27 cellular contexts compared by ENCODE assay signal in the genomic region with DNA sequence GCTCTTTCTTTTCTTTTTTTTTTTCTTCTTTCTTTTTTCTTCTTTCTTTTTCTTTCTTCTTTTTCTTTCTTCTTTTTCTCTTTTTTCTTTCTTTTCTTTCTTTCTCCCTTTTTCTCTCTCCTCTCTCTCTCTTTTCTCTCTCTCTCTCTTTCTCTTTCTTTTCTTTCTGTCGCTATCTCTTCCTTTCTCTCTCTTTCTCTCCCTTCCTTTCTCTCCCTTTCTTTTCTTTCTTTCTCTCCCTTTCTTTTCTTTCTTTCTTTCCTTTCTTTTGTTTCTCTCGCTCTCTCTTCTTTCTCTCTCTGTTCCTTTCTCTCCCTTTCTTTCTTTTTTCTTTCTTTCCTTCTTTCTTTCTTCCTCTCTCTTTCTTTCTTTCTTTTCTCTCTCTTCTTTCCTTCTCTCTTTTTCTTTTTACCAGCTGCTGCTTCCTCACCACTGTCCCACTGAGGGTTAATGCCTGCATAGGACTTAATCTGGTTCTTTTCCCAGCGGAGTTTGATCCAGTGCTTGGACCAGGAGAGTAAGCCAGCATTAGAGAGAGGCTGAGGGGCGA.
DNase-seq lines count a peak whose midpoint lies in the region; ATAC-seq, FAIRE-seq and TF ChIP-seq lines count a peak whose summit lies in the region.
"Had no signal": no experiment of that assay in that cellular context is flagged by ENCODE, and none has a peak within 500 bp of the region (broad histone marks: within the 10 kb centered on the region; RNA-seq: fewer than 3 reads in every experiment).

No MANE protein-coding gene starts in this region.

- FAIRE-seq in HepG2 (lab: Jason Lieb, UNC) = no peak
- FAIRE-seq: A549, GM12878, GM19239, H54 had no signal

- WGBS in HepG2 (ENCODE audit: low lambda C conversion rate) = 5% methylated on average over 4 of the region's 4 CpGs
- 66% methylated on average over 4 of the region's 4 CpGs for WGBS in right lobe of liver (ENCODE audit: insufficient coverage, low coverage, low lambda C conversion rate, missing lambda C conversion rate)

- ATAC-seq in HepG2 = no peak
- no peak for ATAC-seq in right lobe of liver
- ATAC-seq in WTC11 = no peak
- no peak for ATAC-seq in GM18868 (IDR thresholded peaks at IDR 0.05; ENCODE audit: unreplicated experiment)
- ATAC-seq: A549; CD8-positive, alpha-beta T cell; GM12878; GM23338 had no signal

- no peak overlapping the region for H2AFZ ChIP-seq in HepG2 (ENCODE audit: low read length)
- H2AFZ ChIP-seq: GM23338 had no signal

- in situ Hi-C loops in HepG2 (cut with HindIII; ENCODE audit: extremely low pct_ligation_motif_present, low pct_unique_long_range_greater_than_20kb) = no loop called here

- peak; percentile 54 for DNase-seq in NCI-H82 (lab: John Stamatoyannopoulos, UW)
- no peak for DNase-seq in NCI-H82 treated with DMSO at 0.1 percent for 48 hours (lab: John Stamatoyannopoulos, UW; ENCODE audit: unreplicated experiment)
- DNase-seq in HepG2 (ENCODE audit: low spot score) = no peak
- DNase-seq in right lobe of liver = no peak
- no peak for DNase-seq in WTC11 (ENCODE audit: low spot score)
- no peak for DNase-seq in NOMO-1 treated with DMSO at 0.1 percent for 48 hours (lab: John Stamatoyannopoulos, UW; ENCODE audit: unreplicated experiment)
- DNase-seq: AML-193; Calu3; CD8-positive, alpha-beta T cell; DMS 273 treated with DMSO at 0.1 percent for 48 hours; DMS53; DND-41; EL; HCEC 1CT; HFFc6; IMR-90; KBM-7 had no signal

- peaks cover 11% of the 10 kb centered on the region for H3K27me3 Mint-ChIP-seq in WTC11 (ENCODE audit: low read depth)

- no peaks in the 10 kb centered on the region for H3K36me3 ChIP-seq in HepG2 (replicated peaks in 1 of 2; ENCODE audit: control insufficient read depth in 1 of 2, insufficient read depth in 2 of 2, low read length in 2 of 2)
- no peaks in the 10 kb centered on the region for H3K36me3 ChIP-seq in right lobe of liver

- TF ChIP-seq EP300 in HepG2 (IDR thresholded peaks at IDR 0.05; ENCODE audit: low read depth in 2 of 2, low read length in 2 of 2) (no peak), HepG2 (CRISPR knock-in tag; IDR thresholded peaks at IDR 0.05; ENCODE audit: borderline replicate concordance) (no peak)

- TF ChIP-seq CTCF in HepG2 (CRISPR knock-in tag; IDR thresholded peaks at IDR 0.05) (no peak), right lobe of liver (IDR thresholded peaks at IDR 0.05) (no peak), WTC11 (IDR thresholded peaks at IDR 0.05) (no peak)

- intact Hi-C loops in HepG2 (cut with micrococcal nuclease; ENCODE audit: unreplicated experiment) (no loop called here), right lobe of liver (cut with DNase I) (no loop called here)

- BruUV-seq in HepG2 (replicated peaks; lab: Mats Ljungman, UMichigan) = no TSS peak

- no peak overlapping the region for H3K4me2 ChIP-seq in HepG2 (ENCODE audit: low read depth, low read length)
- H3K4me2 ChIP-seq: A549, BLaER1, GM23338 had no signal

- no peak overlapping the region for H3K27ac Mint-ChIP-seq in WTC11
- H3K27ac Mint-ChIP-seq: CD14-positive monocyte; CD8-positive, alpha-beta T cell; GM23338; HFFc6 had no signal

- no peaks in the 10 kb centered on the region for H3K79me2 ChIP-seq in HepG2 (ENCODE audit: insufficient read depth, low read length)

- H3K4me1 ChIP-seq in HepG2 (ENCODE audit: insufficient read depth, low read length) (no peaks in the 10 kb centered on the region), right lobe of liver (no peaks in the 10 kb centered on the region)
- H3K4me1 ChIP-seq: A549 had no signal

- no peaks in the 10 kb centered on the region for H4K20me1 ChIP-seq in HepG2 (ENCODE audit: insufficient read depth, low read length)
- H4K20me1 ChIP-seq: BLaER1 had no signal

- TF ChIP-seq RAD21 in HepG2 (CRISPR knock-in tag; IDR thresholded peaks at IDR 0.05) = no peak

- H3K36me3 Mint-ChIP-seq in WTC11 = peaks cover 4% of the 10 kb centered on the region; the same call in 1 of the 2 replicates
- H3K36me3 Mint-ChIP-seq: CD14-positive monocyte; CD8-positive, alpha-beta T cell had no signal

- H3K9ac ChIP-seq in HepG2 (ENCODE audit: insufficient read depth, low read depth, low read length) = no peak overlapping the region
- H3K9ac ChIP-seq: BLaER1 had no signal

- H3K9me3 ChIP-seq in HepG2 (ENCODE audit: low read length) = peaks cover 14% of the 10 kb centered on the region
- peaks cover 0 to 5% (median 0%) of the 10 kb centered on the region in 4 donors for H3K9me3 ChIP-seq in right lobe of liver

- H3K9me3 Mint-ChIP-seq in WTC11 = peaks cover 19% of the 10 kb centered on the region
- H3K9me3 Mint-ChIP-seq: CD8-positive, alpha-beta T cell; HFFc6 had no signal

- CTCF ChIA-PET in HepG2 (lab: Yijun Ruan, JAX; ENCODE audit: low intra/inter-chr PET ratio, low total read pairs) (no interaction called here), WTC11 (lab: Charles Lee) (interaction anchor here (1.0 kb wide), 1 partner anchor 173 kb away, joined by 3 read pairs; no protein-coding TSS in a partner anchor)

- H3K4me3 Mint-ChIP-seq in WTC11 = no peak overlapping the region
- H3K4me3 Mint-ChIP-seq: CD14-positive monocyte; CD8-positive, alpha-beta T cell; GM23338; HFFc6 had no signal

- TF ChIP-seq POLR2A in HepG2 (IDR thresholded peaks at IDR 0.05; ENCODE audit: insufficient read depth in 1 of 2, low read depth in 2 of 2, low read length in 2 of 2) (no peak), right lobe of liver (IDR thresholded peaks at IDR 0.05) (no peak)

- H3K4me1 Mint-ChIP-seq in WTC11 = peaks cover 6% of the 10 kb centered on the region
- H3K4me1 Mint-ChIP-seq: CD14-positive monocyte had no signal

- H3K4me3 ChIP-seq in HepG2 (replicated peaks in 1 of 3; ENCODE audit: insufficient read depth in 1 of 3, low read depth in 2 of 3, low read length in 3 of 3) (no peak overlapping the region), right lobe of liver (no peak overlapping the region)
- H3K4me3 ChIP-seq: A549, BLaER1, GM12878, GM23338 had no signal

- H3K27me3 ChIP-seq in HepG2 (ENCODE audit: control insufficient read depth in 1 of 2, insufficient read depth in 2 of 2, low read length in 2 of 2) (peaks cover 0 to 7% of the 10 kb centered on the region in 2 experiments; a peak in 3 of 5 replicates), right lobe of liver (no peaks in the 10 kb centered on the region)
- H3K27me3 ChIP-seq: BLaER1 had no signal

- POLR2A ChIA-PET in HepG2 (lab: Yijun Ruan, JAX) = no interaction called here
- POLR2A ChIA-PET in WTC11 (lab: Charles Lee) = no interaction called here

- H3K27ac ChIP-seq in HepG2 (ENCODE audit: extremely low read length, insufficient read depth, low read length) = no peak overlapping the region
- no peak overlapping the region for H3K27ac ChIP-seq in right lobe of liver
- H3K27ac ChIP-seq: 22Rv1, A549, BLaER1, HL-60 had no signal

TF ChIP-seq in HepG2, 621 proteins besides CTCF, POLR2A, EP300 and RAD21:
- TF ChIP-seq ZNF337 (CRISPR knock-in tag; IDR thresholded peaks at IDR 0.05; ENCODE audit: borderline replicate concordance, low read depth) (no peak), RAD51 (IDR thresholded peaks at IDR 0.05; ENCODE audit: borderline replicate concordance) (0 out of 2 replicates have a peak, but pooled peaks have one; percentile 21)
TF ChIP-seq in HepG2: peak in this region for 1.

TF ChIP-seq in WTC11, 78 proteins besides CTCF, POLR2A, EP300 and RAD21:
- TF ChIP-seq FOXP1 (CRISPR knock-in tag; IDR thresholded peaks at IDR 0.05; ENCODE audit: borderline replicate concordance) = no peak
- TF ChIP-seq, protein P1, sequence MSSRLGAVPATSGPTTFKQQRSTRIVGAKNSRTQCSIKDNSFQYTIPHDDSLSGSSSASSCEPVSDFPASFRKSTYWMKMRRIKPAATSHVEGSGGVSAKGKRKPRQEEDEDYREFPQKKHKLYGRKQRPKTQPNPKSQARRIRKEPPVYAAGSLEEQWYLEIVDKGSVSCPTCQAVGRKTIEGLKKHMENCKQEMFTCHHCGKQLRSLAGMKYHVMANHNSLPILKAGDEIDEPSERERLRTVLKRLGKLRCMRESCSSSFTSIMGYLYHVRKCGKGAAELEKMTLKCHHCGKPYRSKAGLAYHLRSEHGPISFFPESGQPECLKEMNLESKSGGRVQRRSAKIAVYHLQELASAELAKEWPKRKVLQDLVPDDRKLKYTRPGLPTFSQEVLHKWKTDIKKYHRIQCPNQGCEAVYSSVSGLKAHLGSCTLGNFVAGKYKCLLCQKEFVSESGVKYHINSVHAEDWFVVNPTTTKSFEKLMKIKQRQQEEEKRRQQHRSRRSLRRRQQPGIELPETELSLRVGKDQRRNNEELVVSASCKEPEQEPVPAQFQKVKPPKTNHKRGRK (CRISPR knock-in tag; IDR thresholded peaks at IDR 0.05; ENCODE audit: borderline replicate concordance) = peak; percentile 88; the same call in 1 of the 2 replicates
